ENCODE assay signal across 11 cellular contexts in the genomic region with DNA sequence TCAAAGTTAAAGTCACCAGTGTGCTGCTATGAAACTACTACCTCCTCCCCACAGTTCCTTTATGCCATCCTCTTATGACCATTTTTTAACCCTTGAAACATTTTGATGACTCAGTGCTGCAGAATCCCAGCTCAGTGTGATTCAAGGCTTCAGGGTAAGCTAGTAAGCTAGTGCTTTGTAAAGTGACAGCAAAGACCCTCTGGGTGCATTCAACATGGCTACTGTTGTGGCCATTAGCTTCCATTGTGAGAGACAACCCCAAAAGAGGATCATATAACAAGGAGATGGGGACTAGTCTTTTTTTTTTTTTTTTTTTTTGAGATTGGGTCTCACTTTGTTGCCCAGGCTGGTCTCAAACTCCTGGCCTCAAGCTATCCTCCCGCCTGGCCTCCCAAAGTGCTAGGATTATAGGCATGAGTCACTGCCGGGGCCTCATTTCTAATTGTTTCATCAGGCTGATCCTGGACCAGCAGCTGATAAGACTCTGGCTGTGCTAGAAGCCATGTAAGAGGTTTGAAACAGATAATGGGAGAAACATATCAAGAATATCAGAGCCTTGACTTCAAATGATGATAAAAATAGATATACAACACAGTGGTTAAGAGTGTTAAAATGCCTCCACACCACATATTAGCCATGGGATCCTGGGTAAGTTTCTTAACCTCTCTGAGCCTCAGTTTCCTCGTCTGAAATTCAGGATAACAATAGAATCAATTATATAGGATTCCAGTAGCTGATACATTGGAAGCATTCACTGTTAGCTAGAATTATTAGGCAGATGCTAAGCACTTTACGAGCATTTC.
DNase-seq lines count a peak whose midpoint lies in the region; ATAC-seq and TF ChIP-seq lines count a peak whose summit lies in the region.
"Had no signal": no experiment of that assay in that cellular context is flagged by ENCODE, and none has a peak within 500 bp of the region (broad histone marks: within the 10 kb centered on the region; RNA-seq: fewer than 3 reads in every experiment).

No MANE protein-coding gene starts in this region.

- no peaks in the 10 kb centered on the region for H3K9me2 ChIP-seq in Loucy (replicated peaks; ENCODE audit: low read depth, low read length)

- H3K4me3 ChIP-seq in BLaER1, result no peak overlapping the region
- no peak overlapping the region for H3K4me3 ChIP-seq in Loucy (ENCODE audit: low read length, poor library complexity, severe bottlenecking)
- H3K4me3 ChIP-seq: GM12878 had no signal

- peak overlapping the region; percentile 36; the same call in 1 of the 2 replicates for H3K4me2 ChIP-seq in BLaER1
- no peak overlapping the region for H3K4me2 ChIP-seq in Loucy (ENCODE audit: low read depth, low read length, poor library complexity, severe bottlenecking)

- H3F3A ChIP-seq in Loucy (ENCODE audit: low read depth), result peaks cover 4% of the 10 kb centered on the region; the same call in 1 of the 2 replicates

- H3K4me1 ChIP-seq in BLaER1 (peaks cover 99% of the 10 kb centered on the region), Loucy (ENCODE audit: insufficient read depth, low read length, poor library complexity, severe bottlenecking) (peaks cover 79% of the 10 kb centered on the region), foreskin keratinocyte (peaks cover 5% of the 10 kb centered on the region)

- H3K9me3 ChIP-seq in BLaER1 (no peaks in the 10 kb centered on the region), Loucy (ENCODE audit: insufficient read depth, low read depth, low read length) (no peaks in the 10 kb centered on the region)

- H3K9ac ChIP-seq in BLaER1, result no peak overlapping the region
- H3K9ac ChIP-seq in Loucy (ENCODE audit: low read depth, low read length, poor library complexity, severe bottlenecking), result peak overlapping the region; percentile 2

- H3K27me3 ChIP-seq in BLaER1 (no peaks in the 10 kb centered on the region), Loucy (ENCODE audit: insufficient read depth, low read length, poor library complexity, severe bottlenecking) (no peaks in the 10 kb centered on the region), foreskin keratinocyte (no peaks in the 10 kb centered on the region)

- ATAC-seq in foreskin keratinocyte (peak; percentile 80), GM21717 (IDR thresholded peaks at IDR 0.05; ENCODE audit: unreplicated experiment) (no peak)
- ATAC-seq: GM12878 had no signal

- H2AFZ ChIP-seq in Loucy (ENCODE audit: low read length), result no peak overlapping the region

- TF ChIP-seq CTCF in Loucy (conservative IDR thresholded peaks at IDR 0.05; ENCODE audit: low read length) (no peak), foreskin keratinocyte (conservative IDR thresholded peaks at IDR 0.05) (no peak)

- DNase-seq in UCSD-AML1 (lab: John Stamatoyannopoulos, UW; ENCODE audit: unreplicated experiment) (peak; percentile 13), foreskin keratinocyte (peak in 1 of 2 donors; percentile 66), HT-29 (ENCODE audit: low spot score) (no peak), hypothalamus (lab: John Stamatoyannopoulos, UW) (no peak), DMS79 treated with DMSO at 0.1 percent for 48 hours (lab: John Stamatoyannopoulos, UW) (no peak)
- DNase-seq: NCI-H69; stimulated activated CD4-positive, alpha-beta T cell treated with anti-CD3 and anti-CD28 coated beads, Interleukin-2, amount 100 ng/mL, for 24 hours had no signal

- H3K27ac ChIP-seq in BLaER1 (no peak overlapping the region), foreskin keratinocyte (no peak overlapping the region)

- H3K79me2 ChIP-seq in Loucy (ENCODE audit: insufficient read depth, low read length), result no peaks in the 10 kb centered on the region

- H3K36me3 ChIP-seq in BLaER1 (no peaks in the 10 kb centered on the region), Loucy (ENCODE audit: insufficient read depth, low read length) (no peaks in the 10 kb centered on the region)

- H4K20me1 ChIP-seq in BLaER1 (peaks cover 17% of the 10 kb centered on the region; the same call in 1 of the 2 replicates), Loucy (ENCODE audit: insufficient read depth, low read length, poor library complexity, severe bottlenecking) (no peaks in the 10 kb centered on the region)
